8 cellular contexts compared by ENCODE assay signal in genomic region chr17:45135978-45136791, GRCh38. TPM values are rescaled to one million over a fixed set of nuclear protein-coding genes. Genes with fewer than 3 reads are reported as not detected.
DNase-seq lines count a peak whose midpoint lies in the region; ATAC-seq and TF ChIP-seq lines count a peak whose summit lies in the region.

No MANE protein-coding gene starts in this region.

- peak overlapping the region; percentile 63 to 87 for H3K27ac Mint-ChIP-seq in effector memory CD8-positive, alpha-beta T cell
- no peak overlapping the region for H3K27ac Mint-ChIP-seq in neural crest cell (ENCODE audit: unreplicated experiment)

- no peaks in the 10 kb centered on the region for H3K27me3 ChIP-seq in BLaER1

- peaks cover 0 to 4% of the 10 kb centered on the region in 2 donors for H3K27me3 Mint-ChIP-seq in effector memory CD8-positive, alpha-beta T cell
- peaks cover 4% of the 10 kb centered on the region for H3K27me3 Mint-ChIP-seq in neural crest cell (ENCODE audit: low read depth)

- peak overlapping the region; percentile 85 to 87 for H3K4me3 Mint-ChIP-seq in effector memory CD8-positive, alpha-beta T cell
- peak overlapping the region; percentile 88 for H3K4me3 Mint-ChIP-seq in neural crest cell

- peak; percentile 63 for DNase-seq in NCI-H2171 (lab: John Stamatoyannopoulos, UW)
- DNase-seq in effector memory CD8-positive, alpha-beta T cell: no peak
- DNase-seq in neural crest cell (ENCODE audit: low read depth, low spot score): no peak
- no peak for DNase-seq in DMS153 (lab: John Stamatoyannopoulos, UW)
- DNase-seq in NCI-H510A (lab: John Stamatoyannopoulos, UW): no peak

- no peak for ATAC-seq in effector memory CD8-positive, alpha-beta T cell (replicated peaks)
- ATAC-seq in esophagus mucosa (no peak), GM21447 (IDR thresholded peaks at IDR 0.05; ENCODE audit: unreplicated experiment) (no peak)

- peaks cover 42% of the 10 kb centered on the region for H3K4me1 ChIP-seq in BLaER1

- H3K36me3 Mint-ChIP-seq in effector memory CD8-positive, alpha-beta T cell (ENCODE audit: insufficient read depth): peaks cover 22% of the 10 kb centered on the region
- no peaks in the 10 kb centered on the region for H3K36me3 Mint-ChIP-seq in neural crest cell (ENCODE audit: low read depth)

- peaks cover 10 to 31% of the 10 kb centered on the region in 2 donors for H3K4me1 Mint-ChIP-seq in effector memory CD8-positive, alpha-beta T cell (ENCODE audit: low read depth in 2 of 2)
- peaks cover 14% of the 10 kb centered on the region for H3K4me1 Mint-ChIP-seq in neural crest cell

- peak overlapping the region; percentile 99 for H3K4me2 ChIP-seq in BLaER1

- H3K4me3 ChIP-seq in BLaER1: peak overlapping the region; percentile 78

- H3K36me3 ChIP-seq in BLaER1: no peaks in the 10 kb centered on the region

- no peaks in the 10 kb centered on the region for H3K9me3 Mint-ChIP-seq in effector memory CD8-positive, alpha-beta T cell
- no peaks in the 10 kb centered on the region for H3K9me3 Mint-ChIP-seq in neural crest cell

- TF ChIP-seq CTCF in neural crest cell (conservative IDR thresholded peaks at IDR 0.05): no peak

- peak overlapping the region; percentile 81 for H3K9ac ChIP-seq in BLaER1

- H3K27ac ChIP-seq in BLaER1: peak overlapping the region; percentile 81

- H4K20me1 ChIP-seq in BLaER1: no peaks in the 10 kb centered on the region

- no peaks in the 10 kb centered on the region for H3K9me3 ChIP-seq in BLaER1

RNA-seq across cellular contexts. Expression of gene ACBD4, which starts 0.7 kb away (rescaled TPM):
- total RNA-seq in neural crest cell (5.4 and 5.5 TPM in 2 replicates), esophagus mucosa (3.5 TPM)

RNA-seq across cellular contexts. Expression of gene PLCD3, which starts 3.9 kb away (rescaled TPM):
- 34.2 and 36.5 TPM in 2 replicates for total RNA-seq in neural crest cell
- 34.2 TPM for total RNA-seq in esophagus mucosa

RNA-seq across cellular contexts. Expression of gene HEXIM1, which starts 12.1 kb away (rescaled TPM):
- 28.9 and 29.5 TPM in 2 replicates for total RNA-seq in neural crest cell
- 22.6 TPM for total RNA-seq in esophagus mucosa

RNA-seq across cellular contexts. Expression of gene HEXIM2, which starts 25.5 kb away (rescaled TPM):
- total RNA-seq in neural crest cell (9.5 and 10.4 TPM in 2 replicates), esophagus mucosa (4.7 TPM)
